Comparison of ENCODE assay signal across 11 cellular contexts in genomic region chr1:155759966-155760630, GRCh38.
"Had no signal": no experiment of that assay in that cellular context is flagged by ENCODE, and none has a peak within 500 bp of the region (broad histone marks: within the 10 kb centered on the region; RNA-seq: fewer than 3 reads in every experiment).

No MANE protein-coding gene starts in this region.

- H3K9me3 Mint-ChIP-seq: activated CD4-positive, alpha-beta memory T cell treated with anti-CD3 and anti-CD28 coated beads for 36 hours; brain; stimulated activated naive CD8-positive, alpha-beta T cell treated with anti-CD3 and anti-CD28 coated beads, Interleukin-15, amount 100 ng/mL, for 72 hours had no signal

- DNase-seq: activated CD4-positive, alpha-beta memory T cell treated with anti-CD3 and anti-CD28 coated beads for 36 hours; esophagus squamous epithelium; foreskin fibroblast; pancreas; stimulated activated CD4-positive, alpha-beta T cell treated with anti-CD3 and anti-CD28 coated beads, Interleukin-15, amount 100 ng/mL, for 24 hours; stimulated activated CD4-positive, alpha-beta T cell treated with anti-CD3 and anti-CD28 coated beads, Interleukin-4, amount 100 ng/mL, for 24 hours; stimulated activated naive CD8-positive, alpha-beta T cell treated with anti-CD3 and anti-CD28 coated beads, Interleukin-15, amount 100 ng/mL, for 72 hours; T-helper 1 cell had no signal

- H3K4me1 Mint-ChIP-seq: brain; stimulated activated naive CD8-positive, alpha-beta T cell treated with anti-CD3 and anti-CD28 coated beads, Interleukin-15, amount 100 ng/mL, for 72 hours had no signal

- ATAC-seq: pancreas; stimulated activated naive CD8-positive, alpha-beta T cell treated with anti-CD3 and anti-CD28 coated beads, Interleukin-15, amount 100 ng/mL, for 72 hours had no signal

- H3K4me3 Mint-ChIP-seq: activated CD4-positive, alpha-beta memory T cell treated with anti-CD3 and anti-CD28 coated beads for 36 hours; brain; stimulated activated naive CD8-positive, alpha-beta T cell treated with anti-CD3 and anti-CD28 coated beads, Interleukin-15, amount 100 ng/mL, for 72 hours had no signal

- H3K4me3 ChIP-seq: esophagus squamous epithelium, pancreas, thoracic aorta had no signal

- H3K27ac ChIP-seq: esophagus squamous epithelium, pancreas, thoracic aorta, VCaP had no signal

- H3K27me3 ChIP-seq: esophagus squamous epithelium, pancreas had no signal

- H3K27me3 Mint-ChIP-seq: activated CD4-positive, alpha-beta memory T cell treated with anti-CD3 and anti-CD28 coated beads for 36 hours; brain; stimulated activated naive CD8-positive, alpha-beta T cell treated with anti-CD3 and anti-CD28 coated beads, Interleukin-15, amount 100 ng/mL, for 72 hours had no signal

- H3K27ac Mint-ChIP-seq: activated CD4-positive, alpha-beta memory T cell treated with anti-CD3 and anti-CD28 coated beads for 36 hours had no signal

- H3K9me3 ChIP-seq: esophagus squamous epithelium, pancreas, thoracic aorta had no signal

- H3K4me1 ChIP-seq: pancreas had no signal
